Comparison of ENCODE assay signal across 10 cellular contexts in the genomic region with DNA sequence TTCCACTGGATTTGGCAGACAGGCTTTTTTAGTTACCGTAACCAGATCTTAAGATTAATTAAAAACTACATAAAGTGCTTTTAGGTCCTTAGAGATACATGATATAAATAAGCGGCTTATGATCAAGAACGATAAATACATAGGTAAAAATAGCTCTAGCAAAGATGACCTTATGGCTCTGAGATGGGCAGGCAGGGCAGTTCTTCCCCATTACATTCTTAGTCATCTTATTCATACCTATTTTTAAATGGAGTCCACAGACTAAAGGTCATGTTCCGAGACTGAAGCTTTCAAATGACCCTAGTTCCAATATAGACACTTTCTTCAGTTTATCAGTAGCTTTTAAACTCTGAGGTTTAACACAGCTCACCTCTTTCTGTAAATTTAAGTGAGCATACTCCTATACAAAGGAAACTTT. TPM values are rescaled to one million over a fixed set of nuclear protein-coding genes. Genes with fewer than 3 reads are reported as not detected.
DNase-seq lines count a peak whose midpoint lies in the region; ATAC-seq and TF ChIP-seq lines count a peak whose summit lies in the region.
"Had no signal": no experiment of that assay in that cellular context is flagged by ENCODE, and none has a peak within 500 bp of the region (broad histone marks: within the 10 kb centered on the region; RNA-seq: fewer than 3 reads in every experiment).

No MANE protein-coding gene starts in this region.

- intact Hi-C loops in MCF 10A (cut with micrococcal nuclease): loop anchor here (5.0 kb wide), 1 partner anchor 122 kb away; a partner anchor contains a TSS
- intact Hi-C loops in vagina (cut with DNase I): loop anchor here (5.0 kb wide), 1 partner anchor 42 kb away; no protein-coding TSS in a partner anchor

- H3K36me3 ChIP-seq in vagina: peaks cover 4 to 72% of the 10 kb centered on the region in 2 donors

- no peaks in the 10 kb centered on the region for H3K27me3 Mint-ChIP-seq in activated naive CD4-positive, alpha-beta T cell treated with anti-CD3 and anti-CD28 coated beads, Interleukin-2, amount 50 U/mL, for 24 hours
- H3K27me3 Mint-ChIP-seq in MCF 10A (ENCODE audit: insufficient read depth, unreplicated experiment): no peaks in the 10 kb centered on the region
- no peaks in the 10 kb centered on the region for H3K27me3 Mint-ChIP-seq in memory B cell

- peaks cover 61% of the 10 kb centered on the region for H3K36me3 Mint-ChIP-seq in activated naive CD4-positive, alpha-beta T cell treated with anti-CD3 and anti-CD28 coated beads, Interleukin-2, amount 50 U/mL, for 24 hours
- peaks cover 99% of the 10 kb centered on the region for H3K36me3 Mint-ChIP-seq in MCF 10A (ENCODE audit: insufficient read depth, unreplicated experiment)
- peaks cover 44% of the 10 kb centered on the region for H3K36me3 Mint-ChIP-seq in memory B cell

- POLR2A ChIA-PET in MCF 10A (lab: Yijun Ruan, JAX): interaction anchor here (0.7 to 27.7 kb wide), 10 partner anchors 16 to 688 kb away, joined by 3 to 1801 read pairs (median 12); a partner anchor contains a TSS

- BruUV-seq in MCF 10A (replicated peaks; lab: Mats Ljungman, UMichigan): no TSS peak

- H3K4me3 Mint-ChIP-seq in activated naive CD4-positive, alpha-beta T cell treated with anti-CD3 and anti-CD28 coated beads, Interleukin-2, amount 50 U/mL, for 24 hours: peak overlapping the region; percentile 98
- peak overlapping the region; percentile 99 for H3K4me3 Mint-ChIP-seq in MCF 10A (ENCODE audit: unreplicated experiment)
- peak overlapping the region; percentile 94 for H3K4me3 Mint-ChIP-seq in memory B cell

- H3K9me3 ChIP-seq in vagina: no peaks in the 10 kb centered on the region

- TF ChIP-seq POLR2A in vagina (IDR thresholded peaks at IDR 0.05): no peak

- ATAC-seq in memory B cell (ENCODE audit: low read depth) (no peak), HG02981 (IDR thresholded peaks at IDR 0.05; ENCODE audit: unreplicated experiment) (no peak)

- DNase-seq in activated naive CD4-positive, alpha-beta T cell (lab: John Stamatoyannopoulos, UW): no peak
- DNase-seq in MCF 10A (ENCODE audit: unreplicated experiment) (peak; percentile 27), memory B cell (ENCODE audit: low spot score in 2 of 2) (no peak), vagina (ENCODE audit: extremely low spot score in 2 of 2) (no peak), HUDEP-2 (lab: John Stamatoyannopoulos, UW; ENCODE audit: unreplicated experiment in 76 of 76) (no peak)
- DNase-seq in effector CD8-positive, alpha-beta T cell (lab: John Stamatoyannopoulos, UW): no peak
- DNase-seq: GF-D8, NCI-H345 had no signal

- H3K27ac Mint-ChIP-seq in activated naive CD4-positive, alpha-beta T cell treated with anti-CD3 and anti-CD28 coated beads, Interleukin-2, amount 50 U/mL, for 24 hours: peak overlapping the region; percentile 93
- H3K27ac Mint-ChIP-seq in MCF 10A (ENCODE audit: low read depth, unreplicated experiment) (peak overlapping the region; percentile 99), memory B cell (peak overlapping the region; percentile 91)

- H3K4me1 Mint-ChIP-seq in activated naive CD4-positive, alpha-beta T cell treated with anti-CD3 and anti-CD28 coated beads, Interleukin-2, amount 50 U/mL, for 24 hours: peaks cover 44% of the 10 kb centered on the region
- H3K4me1 Mint-ChIP-seq in MCF 10A (ENCODE audit: insufficient read depth, unreplicated experiment): peaks cover 29% of the 10 kb centered on the region
- H3K4me1 Mint-ChIP-seq in memory B cell: peaks cover 25% of the 10 kb centered on the region

- peak overlapping the region; percentile 100 for H3K27ac ChIP-seq in vagina

- CTCF ChIA-PET in MCF 10A (lab: Yijun Ruan, JAX): interaction anchor here (0.7 to 12.7 kb wide), 7 partner anchors 9 to 238 kb away, joined by 3 to 245 read pairs (median 3); no protein-coding TSS in a partner anchor

- H3K4me1 ChIP-seq in vagina: peaks cover 66% of the 10 kb centered on the region

- TF ChIP-seq CTCF in MCF 10A (IDR thresholded peaks at IDR 0.05; ENCODE audit: unreplicated experiment) (no peak), vagina (IDR thresholded peaks at IDR 0.05) (no peak)

- peak overlapping the region; percentile 86 to 99 for H3K4me3 ChIP-seq in vagina

- no peaks in the 10 kb centered on the region for H3K9me3 Mint-ChIP-seq in activated naive CD4-positive, alpha-beta T cell treated with anti-CD3 and anti-CD28 coated beads, Interleukin-2, amount 50 U/mL, for 24 hours
- H3K9me3 Mint-ChIP-seq in MCF 10A (ENCODE audit: unreplicated experiment): no peaks in the 10 kb centered on the region
- H3K9me3 Mint-ChIP-seq in memory B cell: no peaks in the 10 kb centered on the region

- H3K27me3 ChIP-seq in vagina: no peaks in the 10 kb centered on the region

RNA-seq across cellular contexts. Expression of a gene that starts 4.3 kb away (rescaled TPM):
- total RNA-seq in MCF 10A (2022) (497 and 624 TPM in 2 replicates), vagina (181 TPM)

RNA-seq across cellular contexts. Expression of a gene that starts 25.9 kb away (rescaled TPM):
- total RNA-seq in MCF 10A (2022) (9.6 and 13.3 TPM in 2 replicates), vagina (64.6 TPM)

RNA-seq across cellular contexts. Expression of a gene that starts 54.3 kb away (rescaled TPM):
- total RNA-seq in MCF 10A (2022) (261 and 294 TPM in 2 replicates), vagina (117 TPM)

RNA-seq across cellular contexts. Expression of a gene that starts 59.5 kb away (rescaled TPM):
- not detected in 2 replicates for total RNA-seq in MCF 10A (2022)
- total RNA-seq in vagina: not detected
